Comparison of ENCODE assay signal across 9 cellular contexts in genomic region chr2:69917854-69918253, GRCh38. TPM values are rescaled to one million over a fixed set of nuclear protein-coding genes. Genes with fewer than 3 reads are reported as not detected.
DNase-seq lines count a peak whose midpoint lies in the region; ATAC-seq, FAIRE-seq and TF ChIP-seq lines count a peak whose summit lies in the region.
"Had no signal": no experiment of that assay in that cellular context is flagged by ENCODE, and none has a peak within 500 bp of the region (broad histone marks: within the 10 kb centered on the region; RNA-seq: fewer than 3 reads in every experiment).

No MANE protein-coding gene starts in this region.

- H3K4ac ChIP-seq in H9 (ENCODE audit: low read depth, low read length), result no peak overlapping the region

- no peak overlapping the region for H3K56ac ChIP-seq in H9 (ENCODE audit: insufficient read length, low read depth, low read length)

- H3K9me3 ChIP-seq in H9 (ENCODE audit: control insufficient read depth, low read depth, low read length) (no peaks in the 10 kb centered on the region), RWPE2 (ENCODE audit: severe bottlenecking) (no peaks in the 10 kb centered on the region), pancreas (no peaks in the 10 kb centered on the region)

- H3K4me3 ChIP-seq in RWPE2 (ENCODE audit: severe bottlenecking), result no peak overlapping the region
- H3K4me3 ChIP-seq in fibroblast of mammary gland (ENCODE audit: control insufficient read depth, low read depth, low read length), result no peak overlapping the region
- H3K4me3 ChIP-seq in skin epidermis, result no peak overlapping the region
- H3K4me3 ChIP-seq in pancreas, result no peak overlapping the region

- no peak overlapping the region for H3K4me3 Mint-ChIP-seq in H9

- H2BK120ac ChIP-seq in H9 (ENCODE audit: low read depth, low read length, poor library complexity, severe bottlenecking), result no peak overlapping the region

- peaks cover 3% of the 10 kb centered on the region for H3K23me2 ChIP-seq in H9 (ENCODE audit: insufficient read length, low read depth, low read length, poor library complexity, severe bottlenecking)

- peaks cover 71% of the 10 kb centered on the region for H3K36me3 ChIP-seq in RWPE2 (ENCODE audit: low read depth)
- H3K36me3 ChIP-seq in pancreas, result peaks cover 0 to 11% (median 0%) of the 10 kb centered on the region in 3 donors

- H3K79me1 ChIP-seq in H9 (ENCODE audit: insufficient read depth, low read depth, low read length, poor library complexity, severe bottlenecking), result no peaks in the 10 kb centered on the region

- no peak overlapping the region for H2BK5ac ChIP-seq in H9 (ENCODE audit: insufficient read length, low read length)

- ATAC-seq in RWPE2 (ENCODE audit: low read depth) (peak; percentile 10; the same call in 2 of the 3 replicates), pancreas (no peak), HG02623 (IDR thresholded peaks at IDR 0.05; ENCODE audit: unreplicated experiment) (no peak)

- FAIRE-seq in pancreas (lab: Jason Lieb, UNC), result no peak

- H3K4me1 ChIP-seq in H9 (ENCODE audit: insufficient read depth, low read length) (no peaks in the 10 kb centered on the region), RWPE2 (ENCODE audit: insufficient read depth, poor library complexity, severe bottlenecking) (peaks cover 25% of the 10 kb centered on the region), pancreas (peaks cover 0 to 8% (median 2%) of the 10 kb centered on the region in 3 donors)

- no peak overlapping the region for H3K14ac ChIP-seq in H9 (ENCODE audit: insufficient read depth, low read length)

- no peaks in the 10 kb centered on the region for H3K27me3 ChIP-seq in H9 (ENCODE audit: insufficient read depth, low read length)
- no peaks in the 10 kb centered on the region for H3K27me3 ChIP-seq in RWPE2 (ENCODE audit: insufficient read depth, poor library complexity, severe bottlenecking)
- H3K27me3 ChIP-seq in pancreas, result no peaks in the 10 kb centered on the region

- H4K5ac ChIP-seq in H9 (ENCODE audit: insufficient read length, low read depth, low read length), result no peak overlapping the region

- intact Hi-C loops in pancreas (cut with DNase I), result loop anchor here in 1 of 3 donors (10.0 kb wide), 1 partner anchor 227 kb away; no protein-coding TSS in a partner anchor

- H3K9me3 Mint-ChIP-seq in H9, result no peaks in the 10 kb centered on the region

- H4K91ac ChIP-seq in H9 (ENCODE audit: insufficient read length, low read depth, low read length), result no peak overlapping the region

- no peak overlapping the region for H4K8ac ChIP-seq in H9 (replicated peaks; ENCODE audit: insufficient read length, low read depth, low read length)

- WGBS in H9 (ENCODE audit: extremely low coverage, insufficient read length, low lambda C conversion rate), result no CpG with 5 or more reads among the region's 3 CpGs
- 51 to 56% methylated on average over 3 of the region's 3 CpGs for WGBS in pancreas, 2 donors

- peaks cover 0 to 5% (median 0%) of the 10 kb centered on the region in 3 experiments; a peak in 1 of 7 replicates for H3K36me3 Mint-ChIP-seq in H9 (ENCODE audit: insufficient read depth in 1 of 3, low read depth in 3 of 3)

- no peak overlapping the region for H2BK12ac ChIP-seq in H9 (ENCODE audit: insufficient read length, low read depth, low read length)

- H3K9ac ChIP-seq in H9 (ENCODE audit: extremely low read depth, insufficient read length, low read length), result no peak overlapping the region

- H3K4me2 ChIP-seq in H9 (ENCODE audit: insufficient read depth, insufficient read length, low read length), result no peak overlapping the region

- no peak overlapping the region for H2AK5ac ChIP-seq in H9 (ENCODE audit: insufficient read length, low read length)

- H3K79me2 ChIP-seq in H9 (ENCODE audit: insufficient read depth, low read length), result no peaks in the 10 kb centered on the region

- H3K27ac ChIP-seq in H9 (ENCODE audit: insufficient read length, low read depth, low read length) (no peak overlapping the region), RWPE2 (ENCODE audit: poor library complexity, severe bottlenecking) (peak overlapping the region; percentile 56), skin epidermis (peak overlapping the region in 12 of 21 experiments; percentile 5 to 89 (median 32)), pancreas (peak overlapping the region in 2 of 4 donors; percentile 34 to 42)

- H3K18ac ChIP-seq in H9 (ENCODE audit: insufficient read length, low read depth, low read length), result no peak overlapping the region

- no peak overlapping the region for H2AFZ ChIP-seq in H9 (ENCODE audit: low read length)

- TF ChIP-seq CTCF in H9 (conservative IDR thresholded peaks at IDR 0.05) (no peak), RWPE2 (IDR thresholded peaks at IDR 0.05; ENCODE audit: poor library complexity, severe bottlenecking) (no peak), fibroblast of mammary gland (conservative IDR thresholded peaks at IDR 0.05; ENCODE audit: control insufficient read depth, insufficient read depth, low read depth, low read length) (no peak), pancreas (IDR thresholded peaks at IDR 0.05) (no peak)

- no peak overlapping the region for H2BK15ac ChIP-seq in H9 (ENCODE audit: low read depth, low read length)

- H3K27ac Mint-ChIP-seq in H9, result no peak overlapping the region

- H3K4me1 Mint-ChIP-seq in H9, result peaks cover 8 to 11% of the 10 kb centered on the region in 2 experiments; a peak in 3 of 4 replicates

- H2BK20ac ChIP-seq in H9 (ENCODE audit: low read depth, low read length, poor library complexity, severe bottlenecking), result no peak overlapping the region

- H3K27me3 Mint-ChIP-seq in H9 (ENCODE audit: low read depth), result no peaks in the 10 kb centered on the region; the same call in 1 of the 2 replicates

- no peak overlapping the region for H3T11ph ChIP-seq in H9 (ENCODE audit: low read length)

- DNase-seq in H9 (no peak), RWPE2 (ENCODE audit: low spot score) (no peak), fibroblast of mammary gland (ENCODE audit: low read depth) (peak; percentile 88), islet precursor cell (no peak), pancreas (no peak), middle frontal gyrus (ENCODE audit: extremely low spot score, low spot score) (no peak)
- DNase-seq: NCI-H1105 had no signal

- H3K23ac ChIP-seq in H9 (ENCODE audit: insufficient read length, low read depth, low read length), result peak overlapping the region; percentile 39

- H4K20me1 ChIP-seq in H9 (ENCODE audit: control insufficient read depth, insufficient read depth, insufficient read length), result no peaks in the 10 kb centered on the region

RNA-seq across cellular contexts. Expression of gene MXD1, which starts 2.9 kb away (rescaled TPM):
- 3.7 and 5.5 TPM in 2 replicates for total RNA-seq in H9 (2021)
- 1 to 10 TPM; 2.4 to 8.6 (median 5.7) TPM for total RNA-seq in pancreas
- 1 to 10 TPM; 1.5 to 2.8 TPM for polyA plus RNA-seq in pancreas

RNA-seq across cellular contexts. Expression of gene SNRNP27, which starts 24.1 kb away (rescaled TPM):
- total RNA-seq in H9 (2021) (47.1 and 53.8 TPM in 2 replicates), pancreas (10 to 100 TPM in 3 of 6 donors, 1 to 10 TPM in 3; 8.3 to 18.5 (median 12.1) TPM)
- polyA plus RNA-seq in pancreas, result 10 to 100 TPM; 11.2 to 27.9 TPM

RNA-seq across cellular contexts. Expression of gene ASPRV1, which starts 43.6 kb away (rescaled TPM):
- total RNA-seq in H9 (2021) (0.57 and 0.64 TPM in 2 replicates), pancreas (under 1 TPM; 0.12 to 0.44 (median 0.17) TPM)
- 1 to 10 TPM in 1 of 2 donors, under 1 TPM in 1; 0.80 to 1.2 TPM for polyA plus RNA-seq in pancreas
